In the genomic region with DNA sequence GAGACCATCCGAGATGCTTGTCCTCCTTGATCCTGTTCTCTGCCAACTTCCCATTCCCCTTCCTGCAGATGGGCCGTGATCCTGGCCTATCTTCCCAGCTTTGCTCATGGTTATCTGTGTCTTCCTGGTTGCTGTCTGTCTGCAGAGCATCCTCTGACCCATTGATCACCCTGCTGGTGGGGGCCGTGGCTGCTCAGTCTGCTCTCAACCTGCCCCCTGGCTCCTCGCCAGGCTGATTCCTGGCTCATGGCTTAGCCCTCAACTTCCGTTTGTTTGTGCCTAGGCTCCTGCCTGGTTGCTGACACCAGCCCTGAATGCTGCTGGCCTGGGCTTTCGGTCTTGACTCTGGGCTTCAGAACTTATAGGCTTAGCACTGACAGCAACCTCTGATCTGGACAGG, we compare ENCODE assay signal across 17 cellular contexts.
A peak's percentile ranks its signal among the peaks of the same experiment; 100 is the strongest.
DNase-seq lines count a peak whose midpoint lies in the region; ATAC-seq, FAIRE-seq and TF ChIP-seq lines count a peak whose summit lies in the region.
"Had no signal": no experiment of that assay in that cellular context is flagged by ENCODE, and none has a peak within 500 bp of the region (broad histone marks: within the 10 kb centered on the region; RNA-seq: fewer than 3 reads in every experiment).

No MANE protein-coding gene starts in this region.

- no peak overlapping the region for H2BK5ac ChIP-seq in neuronal stem cell (ENCODE audit: low read length)

- H3K36me3 ChIP-seq in neuronal stem cell (replicated peaks in 1 of 2; ENCODE audit: control insufficient read depth in 2 of 2, insufficient read depth in 2 of 2, low read length in 2 of 2) (no peaks in the 10 kb centered on the region), PC-9 (ENCODE audit: low read depth) (no peaks in the 10 kb centered on the region)

- H2AK5ac ChIP-seq in neuronal stem cell (ENCODE audit: low read depth, low read length), result no peak overlapping the region

- POLR2A ChIA-PET in PC-9 (lab: Charles Lee; ENCODE audit: unreplicated experiment), result no interaction called here

- peak overlapping the region; percentile 6 for H3K18ac ChIP-seq in neuronal stem cell (ENCODE audit: low read length)

- no CpG with 5 or more reads among the region's 6 CpGs for WGBS in neuronal stem cell (ENCODE audit: extremely low coverage in 2 of 2, insufficient read length in 2 of 2, insufficient replicate concordance in 1 of 2), 2 donors

- no peak overlapping the region for H2BK15ac ChIP-seq in neuronal stem cell (ENCODE audit: low read length)

- H3K27ac ChIP-seq in neuronal stem cell (replicated peaks; ENCODE audit: low read length), result no peak overlapping the region
- no peak overlapping the region for H3K27ac ChIP-seq in PC-9
- H3K27ac ChIP-seq: HL-60, testis had no signal

- intact Hi-C loops in PC-9 (cut with micrococcal nuclease; ENCODE audit: unreplicated experiment), result no loop called here

- H3K4me1 ChIP-seq in neuronal stem cell (ENCODE audit: control insufficient read depth in 2 of 2, insufficient read depth in 1 of 2, low read depth in 1 of 2, low read length in 2 of 2), result peaks cover 0 to 2% of the 10 kb centered on the region in 2 donors
- no peaks in the 10 kb centered on the region for H3K4me1 ChIP-seq in PC-9 (replicated peaks; ENCODE audit: insufficient read depth)
- H3K4me1 ChIP-seq: testis had no signal

- no peak overlapping the region for H2BK12ac ChIP-seq in neuronal stem cell (ENCODE audit: low read length)

- H2BK120ac ChIP-seq in neuronal stem cell (ENCODE audit: low read depth, low read length), result no peak overlapping the region

- H3F3A ChIP-seq in PC-9 (ENCODE audit: insufficient read depth, low read depth), result no peaks in the 10 kb centered on the region

- no peaks in the 10 kb centered on the region for H3K79me1 ChIP-seq in neuronal stem cell (ENCODE audit: low read depth, low read length)

- no peaks in the 10 kb centered on the region for H3K79me2 ChIP-seq in PC-9 (ENCODE audit: low read depth)

- H2AFZ ChIP-seq in neuronal stem cell (ENCODE audit: low read length) (peak overlapping the region; percentile 45), PC-9 (no peak overlapping the region)

- TF ChIP-seq POLR2A in GM12891 (IDR thresholded peaks at IDR 0.05; ENCODE audit: low read depth, low read length), result no peak

- H3K4me2 ChIP-seq in neuronal stem cell (ENCODE audit: insufficient read depth, low read length, poor library complexity, severe bottlenecking), result no peak overlapping the region
- H3K4me2 ChIP-seq in PC-9, result no peak overlapping the region

- no peak overlapping the region for H3K14ac ChIP-seq in neuronal stem cell (ENCODE audit: low read length)

- H3K4me3 ChIP-seq in neuronal stem cell (ENCODE audit: low read length in 2 of 2) (no peak overlapping the region), PC-9 (no peak overlapping the region)
- H3K4me3 ChIP-seq: testis had no signal

- H3K27me3 ChIP-seq in neuronal stem cell (ENCODE audit: control insufficient read depth in 3 of 3, insufficient read depth in 3 of 3, low read depth in 1 of 3, low read length in 3 of 3), result no peaks in the 10 kb centered on the region
- H3K27me3 ChIP-seq in PC-9 (ENCODE audit: insufficient read depth, low read depth), result no peaks in the 10 kb centered on the region
- H3K27me3 ChIP-seq: testis had no signal

- no peak for TF ChIP-seq CTCF in PC-9 (conservative IDR thresholded peaks at IDR 0.05)

- H3K4ac ChIP-seq in neuronal stem cell (ENCODE audit: low read length), result no peak overlapping the region

- FAIRE-seq in GM12891 (lab: Jason Lieb, UNC), result peak; percentile 26

- H3K9ac ChIP-seq in neuronal stem cell (ENCODE audit: low read depth, low read length, poor library complexity), result no peak overlapping the region

- DNase-seq in GM12891 (ENCODE audit: insufficient read length, low spot score), result no peak
- peak; percentile 42 to 53 for DNase-seq in dermis microvascular lymphatic vessel endothelial cell (ENCODE audit: low read depth in 2 of 2)
- no peak for DNase-seq in neuronal stem cell (ENCODE audit: low spot score)
- no peak for DNase-seq in NCI-H1417 (lab: John Stamatoyannopoulos, UW)
- no peak for DNase-seq in PC-9
- DNase-seq: activated CD4-positive, alpha-beta T cell treated with anti-CD3 and anti-CD28 coated beads, Interleukin-2, amount 10 ng/mL, durations not matched to agents 24 days and 14 days; activated naive CD4-positive, alpha-beta T cell treated with anti-CD3 and anti-CD28 coated beads, Interleukin-2, amount 10 ng/mL, durations not matched to agents 7 days and 5 days; activated T-cell treated with anti-CD3 and anti-CD28 coated beads for 4 hours; C1 segment of cervical spinal cord; DMS53; glutamatergic neuron; KG1; natural killer cell; testis had no signal

- no peak overlapping the region for H4K91ac ChIP-seq in neuronal stem cell (ENCODE audit: low read depth, low read length, poor library complexity)

- H3K9me2 ChIP-seq in PC-9 (ENCODE audit: insufficient read depth), result no peaks in the 10 kb centered on the region

- no peak overlapping the region for H3K23ac ChIP-seq in neuronal stem cell (ENCODE audit: low read depth, low read length, poor library complexity)

- peak overlapping the region; percentile 53 for H4K8ac ChIP-seq in neuronal stem cell (ENCODE audit: low read depth, low read length)

- no peaks in the 10 kb centered on the region for H4K20me1 ChIP-seq in PC-9 (ENCODE audit: insufficient read depth)

- ATAC-seq in HG03439 (IDR thresholded peaks at IDR 0.05; ENCODE audit: unreplicated experiment) (peak; percentile 16), HG03342 (IDR thresholded peaks at IDR 0.05; ENCODE audit: unreplicated experiment) (no peak)
- ATAC-seq: natural killer cell had no signal

- CTCF ChIA-PET in PC-9 (lab: Charles Lee), result no interaction called here

- H3K9me3 ChIP-seq in neuronal stem cell (replicated peaks in 1 of 2; ENCODE audit: control insufficient read depth in 2 of 2, insufficient read depth in 1 of 2, low read depth in 1 of 2, low read length in 2 of 2) (peaks cover 0 to 2% of the 10 kb centered on the region in 2 donors), PC-9 (ENCODE audit: insufficient read depth, low read depth) (no peaks in the 10 kb centered on the region)
- H3K9me3 ChIP-seq: testis had no signal

- BruUV-seq in PC-9 (replicated peaks; lab: Mats Ljungman, UMichigan), result no TSS peak

TF ChIP-seq in GM12891, 5 proteins besides CTCF, POLR2A, EP300 and RAD21:
- no peak for TF ChIP-seq PAX5 (IDR thresholded peaks at IDR 0.05; ENCODE audit: insufficient read depth, low read length, severe bottlenecking)
- TF ChIP-seq TAF1 (IDR thresholded peaks at IDR 0.05; ENCODE audit: low read depth, low read length), result no peak

Comparison
In these comparisons a context has a peak if more than half of its experiments do, and no peak if none do; other contexts are left out.
1. DNase-seq: peak in dermis microvascular lymphatic vessel endothelial cell (2 of 2); none in GM12891 (single experiment), neuronal stem cell (single experiment), NCI-H1417 (0 of 3) and PC-9 (0 of 2).